ENCODE assay signal across 21 cellular contexts in genomic region chr16:86085161-86085611, GRCh38.
"Had no signal": no experiment of that assay in that cellular context is flagged by ENCODE, and none has a peak within 500 bp of the region (broad histone marks: within the 10 kb centered on the region; RNA-seq: fewer than 3 reads in every experiment).

No MANE protein-coding gene starts in this region.

- DNase-seq: activated CD4-positive, alpha-beta memory T cell treated with anti-CD3 and anti-CD28 coated beads for 36 hours; activated CD4-positive, alpha-beta T cell treated with anti-CD3 and anti-CD28 coated beads for 4 hours; activated CD8-positive, alpha-beta memory T cell treated with anti-CD3 and anti-CD28 coated beads, Interleukin-2, amount 50 U/mL, for 48 hours; activated T-cell treated with anti-CD3 and anti-CD28 coated beads, Interleukin-2, amount 50 U/mL, for 24 hours; anterior cingulate cortex; cortex of kidney; effector memory CD8-positive, alpha-beta T cell; hippocampal formation; left colon; retina; stimulated activated CD4-positive, alpha-beta T cell treated with anti-CD3 and anti-CD28 coated beads, Interleukin-2, amount 100 ng/mL, for 48 hours; stimulated activated naive CD4-positive, alpha-beta T cell treated with Interleukin-2 at 50 U/mL for 16 hours; testis; transverse colon had no signal

- H3K4me1 ChIP-seq: gastroesophageal sphincter, testis, transverse colon had no signal

- H3K9me3 ChIP-seq: gastroesophageal sphincter, testis, transverse colon had no signal

- H3K36me3 ChIP-seq: gastroesophageal sphincter, transverse colon had no signal

- H3K27ac ChIP-seq: gastroesophageal sphincter, testis, transverse colon, VCaP had no signal

- FAIRE-seq: bronchial epithelial cell, endothelial cell of umbilical vein, keratinocyte, TTC549, urothelium cell line had no signal

- H3K27me3 ChIP-seq: gastroesophageal sphincter, testis, transverse colon had no signal

- H3K4me3 ChIP-seq: gastroesophageal sphincter, testis, transverse colon had no signal

- ATAC-seq: effector memory CD8-positive, alpha-beta T cell; gastroesophageal sphincter; left colon had no signal
